ENCODE assay signal across 23 cellular contexts in the genomic region with DNA sequence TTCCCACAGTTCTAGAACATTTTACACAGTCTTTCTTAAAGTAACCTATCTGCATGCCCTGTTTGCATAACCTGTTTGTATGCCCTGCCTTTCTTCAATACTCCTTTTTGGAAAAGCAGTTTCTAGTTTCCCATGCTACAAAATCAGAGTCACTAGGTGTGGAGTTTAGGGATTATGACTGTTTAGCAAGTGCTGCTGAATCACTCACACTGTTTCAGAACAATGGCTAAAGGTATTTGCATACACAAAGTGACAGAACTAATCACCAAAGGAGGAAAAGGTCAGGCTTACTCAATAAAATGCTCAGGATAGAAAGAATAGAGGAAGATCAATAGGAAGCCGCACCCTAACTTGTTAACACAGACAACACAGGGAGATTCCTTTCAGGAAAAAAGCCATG. TPM values are rescaled to one million over a fixed set of nuclear protein-coding genes. Genes with fewer than 3 reads are reported as not detected.
"Had no signal": no experiment of that assay in that cellular context is flagged by ENCODE, and none has a peak within 500 bp of the region (broad histone marks: within the 10 kb centered on the region; RNA-seq: fewer than 3 reads in every experiment).

No MANE protein-coding gene starts in this region.

- H3K9me3 ChIP-seq: heart right ventricle, lower lobe of right lung, neutrophil, ovary, prostate gland, right atrium auricular region, tibial artery had no signal

- H3K4me1 Mint-ChIP-seq: activated naive CD4-positive, alpha-beta T cell treated with anti-CD3 and anti-CD28 coated beads, Interleukin-2, amount 10 ng/mL, durations not matched to agents 7 days and 5 days; natural killer cell had no signal

- H3K4me1 ChIP-seq: lower lobe of right lung, prostate gland had no signal

- H3K27ac Mint-ChIP-seq: activated CD4-positive, alpha-beta memory T cell treated with anti-CD3 and anti-CD28 coated beads for 36 hours; activated naive CD4-positive, alpha-beta T cell treated with anti-CD3 and anti-CD28 coated beads, Interleukin-2, amount 10 ng/mL, durations not matched to agents 7 days and 5 days; activated T-cell treated with anti-CD3 and anti-CD28 coated beads, Interleukin-2, amount 50 U/mL, for 72 hours; dendritic cell treated with granulocyte-macrophage colony-stimulating factor and Interleukin-4, amounts not matched to agents 40 ng/mL and 50 ng/mL, for 4 days; natural killer cell; stimulated activated naive CD8-positive, alpha-beta T cell treated with anti-CD3 and anti-CD28 coated beads, Interleukin-15, Interleukin-2, amounts not matched to agents 100 ng/mL and 50 ng/mL, for 24 hours; T-helper 17 cell had no signal

- DNase-seq: activated CD4-positive, alpha-beta memory T cell treated with anti-CD3 and anti-CD28 coated beads for 36 hours; activated CD4-positive, alpha-beta T cell treated with anti-CD3 and anti-CD28 coated beads for 4 hours; activated CD4-positive, CD25-positive, alpha-beta regulatory T cell; activated effector memory CD4-positive, alpha-beta T cell treated with anti-CD3 and anti-CD28 coated beads, Interleukin-2, amount 50 U/mL, for 16 hours; activated naive CD4-positive, alpha-beta T cell treated with anti-CD3 and anti-CD28 coated beads, Interleukin-2, amount 10 ng/mL, durations not matched to agents 7 days and 5 days; activated T-cell treated with anti-CD3 and anti-CD28 coated beads, Interleukin-2, amount 50 U/mL, for 72 hours; amygdala; effector memory CD4-positive, alpha-beta T cell; heart right ventricle; lower lobe of right lung; natural killer cell; ovary; stimulated activated CD4-positive, alpha-beta T cell treated with anti-CD3 and anti-CD28 coated beads, Interleukin-1b, Interleukin-23, amount 100 ng/mL, for 48 hours; SW 1271; T-helper 17 cell; tibial artery had no signal

- H3K27me3 ChIP-seq: cardiac muscle cell, heart right ventricle, neutrophil, ovary, right atrium auricular region, tibial artery had no signal

- H3K27me3 Mint-ChIP-seq: dendritic cell treated with granulocyte-macrophage colony-stimulating factor and Interleukin-4, amounts not matched to agents 40 ng/mL and 50 ng/mL, for 4 days; stimulated activated naive CD8-positive, alpha-beta T cell treated with anti-CD3 and anti-CD28 coated beads, Interleukin-15, Interleukin-2, amounts not matched to agents 100 ng/mL and 50 ng/mL, for 24 hours; T-helper 17 cell had no signal

- H3K9me3 Mint-ChIP-seq: activated CD4-positive, alpha-beta memory T cell treated with anti-CD3 and anti-CD28 coated beads for 36 hours; activated naive CD4-positive, alpha-beta T cell treated with anti-CD3 and anti-CD28 coated beads, Interleukin-2, amount 10 ng/mL, durations not matched to agents 7 days and 5 days; activated T-cell treated with anti-CD3 and anti-CD28 coated beads, Interleukin-2, amount 50 U/mL, for 72 hours; dendritic cell treated with granulocyte-macrophage colony-stimulating factor and Interleukin-4, amounts not matched to agents 40 ng/mL and 50 ng/mL, for 4 days; stimulated activated naive CD8-positive, alpha-beta T cell treated with anti-CD3 and anti-CD28 coated beads, Interleukin-15, Interleukin-2, amounts not matched to agents 100 ng/mL and 50 ng/mL, for 24 hours had no signal

- H3K4me3 ChIP-seq: cardiac muscle cell, heart right ventricle, lower lobe of right lung, ovary, prostate gland, right atrium auricular region, tibial artery had no signal

- H3K4me3 Mint-ChIP-seq: activated CD4-positive, alpha-beta memory T cell treated with anti-CD3 and anti-CD28 coated beads for 36 hours; activated naive CD4-positive, alpha-beta T cell treated with anti-CD3 and anti-CD28 coated beads, Interleukin-2, amount 10 ng/mL, durations not matched to agents 7 days and 5 days; activated T-cell treated with anti-CD3 and anti-CD28 coated beads, Interleukin-2, amount 50 U/mL, for 72 hours; dendritic cell treated with granulocyte-macrophage colony-stimulating factor and Interleukin-4, amounts not matched to agents 40 ng/mL and 50 ng/mL, for 4 days; natural killer cell; stimulated activated naive CD8-positive, alpha-beta T cell treated with anti-CD3 and anti-CD28 coated beads, Interleukin-15, Interleukin-2, amounts not matched to agents 100 ng/mL and 50 ng/mL, for 24 hours; T-helper 17 cell had no signal

- H3K36me3 Mint-ChIP-seq: activated CD4-positive, alpha-beta memory T cell treated with anti-CD3 and anti-CD28 coated beads for 36 hours; natural killer cell had no signal

- H3K27ac ChIP-seq: cardiac muscle cell, lower lobe of right lung, neutrophil, ovary, prostate gland had no signal

- ATAC-seq: activated T-cell treated with anti-CD3 and anti-CD28 coated beads, Interleukin-2, amount 50 U/mL, for 72 hours; heart right ventricle; lower lobe of right lung; natural killer cell; T-helper 17 cell had no signal

- H3K36me3 ChIP-seq: lower lobe of right lung, neutrophil, ovary, prostate gland had no signal

RNA-seq across cellular contexts. Expression of a gene that starts 19.4 kb away (rescaled TPM):
- polyA plus RNA-seq: endothelial cell of umbilical vein had no signal
